In genomic region chr1:153677718-153678518, GRCh38 we compare ENCODE assay signal across 8 cellular contexts. TPM values are rescaled to one million over a fixed set of nuclear protein-coding genes. Genes with fewer than 3 reads are reported as not detected.
DNase-seq lines count a peak whose midpoint lies in the region; ATAC-seq, FAIRE-seq and TF ChIP-seq lines count a peak whose summit lies in the region.

No MANE protein-coding gene starts in this region.

- peak overlapping the region; percentile 76 to 86 for H3K4me3 Mint-ChIP-seq in activated T-cell treated with anti-CD3 and anti-CD28 coated beads, Interleukin-2, amount 50 U/mL, for 72 hours
- H3K4me3 Mint-ChIP-seq in nephron: peak overlapping the region; percentile 84 to 93 (median 85)

- peaks cover 0 to 3% of the 10 kb centered on the region in 2 donors for H3K36me3 Mint-ChIP-seq in activated T-cell treated with anti-CD3 and anti-CD28 coated beads, Interleukin-2, amount 50 U/mL, for 72 hours (ENCODE audit: insufficient read depth in 2 of 2)
- no peaks in the 10 kb centered on the region for H3K36me3 Mint-ChIP-seq in nephron (ENCODE audit: low read depth)

- TF ChIP-seq CTCF in AG09309 (IDR thresholded peaks at IDR 0.05; ENCODE audit: control insufficient read depth, insufficient read depth, low read depth, low read length, missing control alignments) (peak; percentile 94), GM13977 (IDR thresholded peaks at IDR 0.05; ENCODE audit: extremely low read depth, insufficient read depth, missing control alignments) (peak; percentile 95), fibroblast of the aortic adventitia (IDR thresholded peaks at IDR 0.05; ENCODE audit: insufficient read depth, low read length) (peak; percentile 97), nephron (IDR thresholded peaks at IDR 0.05; ENCODE audit: unreplicated experiment in 3 of 3) (peak; percentile 92 to 95 (median 92))

- H3K9me3 Mint-ChIP-seq in activated T-cell treated with anti-CD3 and anti-CD28 coated beads, Interleukin-2, amount 50 U/mL, for 72 hours: no peaks in the 10 kb centered on the region
- H3K9me3 Mint-ChIP-seq in nephron: no peaks in the 10 kb centered on the region

- peaks cover 25% of the 10 kb centered on the region for H3K4me1 Mint-ChIP-seq in activated T-cell treated with anti-CD3 and anti-CD28 coated beads, Interleukin-2, amount 50 U/mL, for 72 hours (ENCODE audit: low read depth)
- H3K4me1 Mint-ChIP-seq in nephron: peaks cover 20% of the 10 kb centered on the region

- in situ Hi-C loops in GM13977 (cut with MboI; ENCODE audit: low pct_unique_long_range_greater_than_20kb, low sequenced_read_pairs, unreplicated experiment): loop anchor here (10.0 kb wide), 2 partner anchors 67 to 307 kb away; partner anchors contain the start of gene RAB13

- no peak overlapping the region for H3K27ac Mint-ChIP-seq in activated T-cell treated with anti-CD3 and anti-CD28 coated beads, Interleukin-2, amount 50 U/mL, for 72 hours
- peak overlapping the region in 2 of 3 experiments; percentile 5 to 7 for H3K27ac Mint-ChIP-seq in nephron

- H3K27me3 Mint-ChIP-seq in activated T-cell treated with anti-CD3 and anti-CD28 coated beads, Interleukin-2, amount 50 U/mL, for 72 hours (ENCODE audit: low read depth): peaks cover 51% of the 10 kb centered on the region
- peaks cover 49% of the 10 kb centered on the region for H3K27me3 Mint-ChIP-seq in nephron (ENCODE audit: low read depth)

- DNase-seq in AG09309 (ENCODE audit: low read depth): no peak
- peak; percentile 80 for DNase-seq in GM13977 (ENCODE audit: low spot score)
- peak; percentile 15 for DNase-seq in NCI-H774 (lab: John Stamatoyannopoulos, UW)
- peak; percentile 54 to 59 for DNase-seq in activated T-cell treated with anti-CD3 and anti-CD28 coated beads, Interleukin-2, amount 50 U/mL, for 72 hours
- DNase-seq in fibroblast of the aortic adventitia (ENCODE audit: low read depth): peak; percentile 63
- DNase-seq in urothelium cell line (ENCODE audit: low spot score): peak; percentile 70
- DNase-seq in OCI-M2 (lab: John Stamatoyannopoulos, UW; ENCODE audit: unreplicated experiment): no peak

- peak overlapping the region; percentile 45 for H3K4me3 ChIP-seq in AG09309 (ENCODE audit: control insufficient read depth, low read depth, low read length)
- H3K4me3 ChIP-seq in fibroblast of the aortic adventitia (ENCODE audit: low read depth, low read length): peak overlapping the region; percentile 50

- peak; percentile 51 to 55 for ATAC-seq in activated T-cell treated with anti-CD3 and anti-CD28 coated beads, Interleukin-2, amount 50 U/mL, for 72 hours (replicated peaks in 1 of 2)

- peak; percentile 87 for FAIRE-seq in urothelium cell line (lab: Jason Lieb, UNC)

RNA-seq across cellular contexts. Expression of gene NPR1, which starts 0.6 kb away (rescaled TPM):
- under 1 TPM; 0.07 to 0.29 TPM for total RNA-seq in activated T-cell treated with anti-CD3 and anti-CD28 coated beads, Interleukin-2, amount 50 U/mL, for 72 hours
- 1.5 and 24.0 TPM in 2 replicates for total RNA-seq in fibroblast of the aortic adventitia (ENCODE audit: low replicate concordance)

RNA-seq across cellular contexts. Expression of gene ILF2, which starts 7.1 kb away (rescaled TPM):
- 100 to 1,000 TPM; 245 to 312 TPM for total RNA-seq in activated T-cell treated with anti-CD3 and anti-CD28 coated beads, Interleukin-2, amount 50 U/mL, for 72 hours
- total RNA-seq in fibroblast of the aortic adventitia (ENCODE audit: low replicate concordance): 154 and 189 TPM in 2 replicates

RNA-seq across cellular contexts. Expression of gene SNAPIN, which starts 19.4 kb away (rescaled TPM):
- total RNA-seq in activated T-cell treated with anti-CD3 and anti-CD28 coated beads, Interleukin-2, amount 50 U/mL, for 72 hours: 10 to 100 TPM; 31.1 to 31.8 TPM
- total RNA-seq in fibroblast of the aortic adventitia (ENCODE audit: low replicate concordance): 16.7 and 68.8 TPM in 2 replicates

RNA-seq across cellular contexts. Expression of gene CHTOP, which starts 44.1 kb away (rescaled TPM):
- total RNA-seq in activated T-cell treated with anti-CD3 and anti-CD28 coated beads, Interleukin-2, amount 50 U/mL, for 72 hours: 100 to 1,000 TPM in 1 of 2 donors, 10 to 100 TPM in 1; 95.8 to 107 TPM
- 26.8 and 44.6 TPM in 2 replicates for total RNA-seq in fibroblast of the aortic adventitia (ENCODE audit: low replicate concordance)

RNA-seq across cellular contexts. Expression of gene S100A1, which starts 49.7 kb away (rescaled TPM):
- not detected for total RNA-seq in activated T-cell treated with anti-CD3 and anti-CD28 coated beads, Interleukin-2, amount 50 U/mL, for 72 hours
- 0.54 and 2.9 TPM in 2 replicates for total RNA-seq in fibroblast of the aortic adventitia (ENCODE audit: low replicate concordance)

Comparison
In these comparisons a context has a peak if more than half of its experiments do, and no peak if none do; other contexts are left out.
1. DNase-seq: peak in GM13977 (single experiment), NCI-H774 (single experiment), activated T-cell treated with anti-CD3 and anti-CD28 coated beads, Interleukin-2, amount 50 U/mL, for 72 hours (2 of 2), fibroblast of the aortic adventitia (single experiment) and urothelium cell line (single experiment); none in AG09309 (single experiment) and OCI-M2 (single experiment).
2. Peak in every context shown above with its lines, with median percentiles within 50 percentile points of each other: CTCF ChIP-seq.